ENCODE assay signal across 8 cellular contexts in genomic region chr17:44070455-44071197, GRCh38. TPM values are rescaled to one million over a fixed set of nuclear protein-coding genes. Genes with fewer than 3 reads are reported as not detected.
A peak's percentile ranks its signal among the peaks of the same experiment; 100 is the strongest.
DNase-seq lines count a peak whose midpoint lies in the region; ATAC-seq and TF ChIP-seq lines count a peak whose summit lies in the region.

TSS of gene G6PC3 (plus strand) at chr17:44070735. CDS start at chr17:44070966, 231 bp downstream.

- DNase-seq in AG04450 (ENCODE audit: low read depth, low spot score) = peak; percentile 95
- DNase-seq in NCI-H226 = peak; percentile 99
- peak; percentile 48 to 63 (median 58) for DNase-seq in activated CD4-positive, CD25-positive, alpha-beta regulatory T cell (lab: John Stamatoyannopoulos, UW)
- peak; percentile 98 for DNase-seq in cerebellar cortex (ENCODE audit: low spot score)
- DNase-seq in islet precursor cell = peak; percentile 100
- DNase-seq in stimulated activated CD4-positive, alpha-beta T cell treated with anti-CD3 and anti-CD28 coated beads, Interleukin-12 subunit alpha, Interleukin-12 subunit beta, amount 100 ng/mL, for 48 hours (ENCODE audit: low read depth in 2 of 3, low spot score in 1 of 3) = peak; percentile 72 to 87 (median 86)

- TF ChIP-seq CTCF in AG04450 (IDR thresholded peaks at IDR 0.05; ENCODE audit: low read depth, low read length) = no peak

- no peaks in the 10 kb centered on the region for H3K9me3 ChIP-seq in AG04450 (ENCODE audit: control insufficient read depth, insufficient read depth, low read length)

- peak; percentile 65 for ATAC-seq in GM18873 (IDR thresholded peaks at IDR 0.05; ENCODE audit: low FRiP score, unreplicated experiment)
- ATAC-seq in HG03159 (IDR thresholded peaks at IDR 0.05; ENCODE audit: unreplicated experiment) = peak; percentile 60

- POLR2A ChIA-PET in AG04450 (lab: Yijun Ruan, JAX) = interaction anchor here (0.6 to 1.1 kb wide), 10 partner anchors 12 to 670 kb away, joined by 3 to 11 read pairs (median 5); no protein-coding TSS in a partner anchor

- peak within 1 kb of the TSS; percentile 93 for H3K27ac ChIP-seq in AG04450 (ENCODE audit: low read depth, low read length)

- CTCF ChIA-PET in AG04450 (lab: Charles Lee) = interaction anchor here (0.7 to 1.6 kb wide), 5 partner anchors 8 to 147 kb away, joined by 3 to 15 read pairs (median 4); no protein-coding TSS in a partner anchor

- H3K27me3 ChIP-seq in AG04450 (ENCODE audit: control insufficient read depth, insufficient read depth, low read length) = no peaks in the 10 kb centered on the region

- H3K4me3 ChIP-seq in AG04450 (ENCODE audit: low read depth, low read length) = peak within 1 kb of the TSS; percentile 79

RNA-seq across cellular contexts. Expression of gene G6PC3, which starts in this region (rescaled TPM):
- 69.8 and 87.4 TPM in 2 replicates for polyA plus RNA-seq in AG04450 (2011; rRNA removed)
- 74.2 and 110 TPM in 2 replicates for polyA minus RNA-seq in AG04450 (2011; rRNA and poly(A)+ RNA removed)

Comparison
In these comparisons a context has a peak if more than half of its experiments do, and no peak if none do; other contexts are left out.
1. Peak in every context shown above with its lines: DNase-seq, ATAC-seq, H3K4me3 ChIP-seq and H3K27ac ChIP-seq.